ENCODE assay signal across 10 cellular contexts in the genomic region with DNA sequence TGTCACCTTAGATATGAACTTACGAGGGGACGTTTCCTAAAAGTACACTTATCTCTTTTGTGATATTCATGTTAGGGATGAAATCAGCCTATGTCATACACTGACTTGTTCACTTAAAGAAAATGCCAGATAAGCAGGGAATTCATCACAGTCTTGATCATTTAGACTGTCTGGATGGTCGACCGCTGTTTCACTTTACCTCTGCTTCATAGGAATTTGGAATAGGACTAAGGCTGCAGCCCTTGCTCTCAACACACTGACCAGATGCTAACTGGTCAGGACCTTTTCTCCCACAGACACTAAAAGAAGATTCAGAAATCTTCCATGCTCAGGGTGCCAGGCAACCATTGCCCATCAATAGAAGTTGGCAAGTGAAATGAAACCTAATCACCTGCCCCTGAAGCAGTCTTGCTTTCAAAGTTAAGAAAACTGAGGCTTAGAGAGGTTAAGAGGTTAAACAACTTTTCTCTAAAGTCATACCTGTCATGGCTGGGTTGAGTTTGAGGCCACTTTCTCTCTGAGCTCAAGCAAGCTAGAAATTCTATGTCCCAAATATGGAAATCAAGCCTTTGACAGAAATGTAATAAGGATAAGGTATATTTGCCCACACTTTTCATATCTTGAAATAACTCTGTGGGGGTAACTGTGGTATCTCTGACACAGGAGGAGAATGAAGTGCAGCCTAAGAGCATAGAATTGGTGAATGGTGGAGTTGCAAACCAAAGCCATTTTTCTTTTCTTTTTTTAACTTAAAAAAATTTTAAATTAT.
A peak's percentile ranks its signal among the peaks of the same experiment; 100 is the strongest.
DNase-seq lines count a peak whose midpoint lies in the region; ATAC-seq and TF ChIP-seq lines count a peak whose summit lies in the region.
"Had no signal": no experiment of that assay in that cellular context is flagged by ENCODE, and none has a peak within 500 bp of the region (broad histone marks: within the 10 kb centered on the region; RNA-seq: fewer than 3 reads in every experiment).

No MANE protein-coding gene starts in this region.

- no peak overlapping the region for H3K4me3 ChIP-seq in thoracic aorta
- H3K4me3 ChIP-seq: hepatocyte had no signal

- H3K9me3 Mint-ChIP-seq in activated T-cell treated with anti-CD3 and anti-CD28 coated beads, Interleukin-2, amount 50 U/mL, for 24 hours, result no peaks in the 10 kb centered on the region
- no peaks in the 10 kb centered on the region for H3K9me3 Mint-ChIP-seq in activated naive CD8-positive, alpha-beta T cell treated with anti-CD3 and anti-CD28 coated beads, Interleukin-2, amount 50 U/mL, for 24 hours

- TF ChIP-seq CTCF in thoracic aorta (IDR thresholded peaks at IDR 0.05), result no peak

- H3K4me1 ChIP-seq in thoracic aorta (ENCODE audit: control insufficient read depth in 1 of 2, low read depth in 2 of 2), result peaks cover 8 to 16% of the 10 kb centered on the region in 2 donors

- no peaks in the 10 kb centered on the region for H3K27me3 ChIP-seq in thoracic aorta (replicated peaks; ENCODE audit: insufficient read depth)
- H3K27me3 ChIP-seq: hepatocyte had no signal

- H3K27ac Mint-ChIP-seq in activated T-cell treated with anti-CD3 and anti-CD28 coated beads, Interleukin-2, amount 50 U/mL, for 24 hours, result peak overlapping the region; percentile 12
- peak overlapping the region; percentile 90 for H3K27ac Mint-ChIP-seq in activated naive CD8-positive, alpha-beta T cell treated with anti-CD3 and anti-CD28 coated beads, Interleukin-2, amount 50 U/mL, for 24 hours

- DNase-seq in activated T-cell treated with anti-CD3 and anti-CD28 coated beads, Interleukin-2, amount 50 U/mL, for 24 hours, result no peak
- DNase-seq in activated T-cell treated with anti-CD3 and anti-CD28 coated beads, Interleukin-2, amount 50 U/mL, for 48 hours, result no peak
- no peak for DNase-seq in activated naive CD8-positive, alpha-beta T cell treated with anti-CD3 and anti-CD28 coated beads, Interleukin-2, amount 50 U/mL, for 24 hours
- DNase-seq in thoracic aorta (ENCODE audit: low spot score) (no peak), NCI-H2196 treated with DMSO at 0.1 percent for 48 hours (lab: John Stamatoyannopoulos, UW; ENCODE audit: unreplicated experiment) (no peak), hepatic stellate cell (ENCODE audit: low spot score) (no peak)
- DNase-seq: posterior cingulate gyrus had no signal

- peak overlapping the region; percentile 15 to 39 for H3K27ac ChIP-seq in thoracic aorta
- H3K27ac ChIP-seq: hepatocyte had no signal

- ATAC-seq in HG03060 (IDR thresholded peaks at IDR 0.05; ENCODE audit: low read depth, unreplicated experiment) (peak; percentile 17), thoracic aorta (ENCODE audit: insufficient number of reproducible peaks, low FRiP score, low read depth) (peak; percentile 18), GM21528 (IDR thresholded peaks at IDR 0.05; ENCODE audit: low FRiP score, unreplicated experiment) (no peak)
- ATAC-seq in activated naive CD8-positive, alpha-beta T cell treated with anti-CD3 and anti-CD28 coated beads, Interleukin-2, amount 50 U/mL, for 24 hours, result peak; percentile 33

- H3K4me3 Mint-ChIP-seq in activated T-cell treated with anti-CD3 and anti-CD28 coated beads, Interleukin-2, amount 50 U/mL, for 24 hours, result no peak overlapping the region
- H3K4me3 Mint-ChIP-seq in activated naive CD8-positive, alpha-beta T cell treated with anti-CD3 and anti-CD28 coated beads, Interleukin-2, amount 50 U/mL, for 24 hours, result peak overlapping the region; percentile 35

- no peaks in the 10 kb centered on the region for H3K27me3 Mint-ChIP-seq in activated T-cell treated with anti-CD3 and anti-CD28 coated beads, Interleukin-2, amount 50 U/mL, for 24 hours
- no peaks in the 10 kb centered on the region for H3K27me3 Mint-ChIP-seq in activated naive CD8-positive, alpha-beta T cell treated with anti-CD3 and anti-CD28 coated beads, Interleukin-2, amount 50 U/mL, for 24 hours

- H3K4me1 Mint-ChIP-seq in activated T-cell treated with anti-CD3 and anti-CD28 coated beads, Interleukin-2, amount 50 U/mL, for 24 hours (ENCODE audit: low read depth), result peaks cover 14% of the 10 kb centered on the region
- peaks cover 39% of the 10 kb centered on the region for H3K4me1 Mint-ChIP-seq in activated naive CD8-positive, alpha-beta T cell treated with anti-CD3 and anti-CD28 coated beads, Interleukin-2, amount 50 U/mL, for 24 hours

- no peaks in the 10 kb centered on the region for H3K9me3 ChIP-seq in thoracic aorta

- no peaks in the 10 kb centered on the region for H3K36me3 Mint-ChIP-seq in activated T-cell treated with anti-CD3 and anti-CD28 coated beads, Interleukin-2, amount 50 U/mL, for 24 hours (ENCODE audit: low read depth)
- no peaks in the 10 kb centered on the region for H3K36me3 Mint-ChIP-seq in activated naive CD8-positive, alpha-beta T cell treated with anti-CD3 and anti-CD28 coated beads, Interleukin-2, amount 50 U/mL, for 24 hours (ENCODE audit: low read depth)

- H3K36me3 ChIP-seq in thoracic aorta, result no peaks in the 10 kb centered on the region
